Comparison of ENCODE assay signal across 8 cellular contexts in genomic region chr2:168457177-168457905, GRCh38. TPM values are rescaled to one million over a fixed set of nuclear protein-coding genes. Genes with fewer than 3 reads are reported as not detected.
A peak's percentile ranks its signal among the peaks of the same experiment; 100 is the strongest.
DNase-seq lines count a peak whose midpoint lies in the region; ATAC-seq, FAIRE-seq and TF ChIP-seq lines count a peak whose summit lies in the region.

No MANE protein-coding gene starts in this region.

- H3K9ac ChIP-seq in endodermal cell (ENCODE audit: extremely low read depth, low read length, poor library complexity, severe bottlenecking) = peak overlapping the region; percentile 47
- peak overlapping the region; percentile 99 for H3K9ac ChIP-seq in neuronal stem cell (ENCODE audit: low read depth, low read length, poor library complexity)

- H2AFZ ChIP-seq in neuronal stem cell (ENCODE audit: low read length) = peak overlapping the region; percentile 97

- no peak for TF ChIP-seq EP300 in A549 (IDR thresholded peaks at IDR 0.05)

- H3K9me3 Mint-ChIP-seq in endodermal cell (no peaks in the 10 kb centered on the region), HFFc6 (no peaks in the 10 kb centered on the region)

- H3K18ac ChIP-seq in neuronal stem cell (ENCODE audit: low read length) = peak overlapping the region; percentile 93

- no peak for TF ChIP-seq POLR2A in A549 (IDR thresholded peaks at IDR 0.05; ENCODE audit: low read length)

- no peak overlapping the region for H2BK5ac ChIP-seq in neuronal stem cell (ENCODE audit: low read length)

- H3K23ac ChIP-seq in neuronal stem cell (ENCODE audit: low read depth, low read length, poor library complexity) = no peak overlapping the region

- H2BK120ac ChIP-seq in neuronal stem cell (ENCODE audit: low read depth, low read length) = no peak overlapping the region

- H3K27me3 Mint-ChIP-seq in endodermal cell (ENCODE audit: insufficient read depth) (no peaks in the 10 kb centered on the region), HFFc6 (ENCODE audit: insufficient read depth) (no peaks in the 10 kb centered on the region; the same call in 1 of the 2 replicates)

- no peak overlapping the region for H3K14ac ChIP-seq in neuronal stem cell (ENCODE audit: low read length)

- no peak for TF ChIP-seq RAD21 in A549 (conservative IDR thresholded peaks at IDR 0.05 in 1 of 2, IDR thresholded peaks at IDR 0.05 in 1 of 2)

- H3K36me3 Mint-ChIP-seq in endodermal cell (ENCODE audit: low read depth) (no peaks in the 10 kb centered on the region), HFFc6 (ENCODE audit: low read depth) (no peaks in the 10 kb centered on the region)

- H3K4me2 ChIP-seq in A549 (peak overlapping the region; percentile 93), neuronal stem cell (ENCODE audit: insufficient read depth, low read length, poor library complexity, severe bottlenecking) (peak overlapping the region; percentile 87)

- no peak overlapping the region for H4K8ac ChIP-seq in neuronal stem cell (ENCODE audit: low read depth, low read length)

- no peak overlapping the region for H3K4ac ChIP-seq in neuronal stem cell (ENCODE audit: low read length)

- ATAC-seq in A549 = no peak

- no peak overlapping the region for H2BK12ac ChIP-seq in neuronal stem cell (ENCODE audit: low read length)

- peak overlapping the region; percentile 88 for H2BK15ac ChIP-seq in neuronal stem cell (ENCODE audit: low read length)

- no peak overlapping the region for H3K4me3 Mint-ChIP-seq in endodermal cell
- no peak overlapping the region; the same call in 1 of the 2 replicates for H3K4me3 Mint-ChIP-seq in HFFc6

- H3K9me3 ChIP-seq in A549 = peaks cover 3% of the 10 kb centered on the region; the same call in 1 of the 3 replicates
- peaks cover 20% of the 10 kb centered on the region for H3K9me3 ChIP-seq in endodermal cell (ENCODE audit: control insufficient read depth, low read length)
- peaks cover 3 to 10% of the 10 kb centered on the region in 2 donors for H3K9me3 ChIP-seq in neuronal stem cell (replicated peaks in 1 of 2; ENCODE audit: control insufficient read depth in 2 of 2, insufficient read depth in 1 of 2, low read depth in 1 of 2, low read length in 2 of 2)

- no peak for TF ChIP-seq CTCF in A549 (IDR thresholded peaks at IDR 0.05)
- TF ChIP-seq CTCF in GM12875 (IDR thresholded peaks at IDR 0.05; ENCODE audit: borderline replicate concordance, insufficient read depth, low read depth, low read length) = no peak
- no peak for TF ChIP-seq CTCF in endodermal cell (conservative IDR thresholded peaks at IDR 0.05)
- no peak for TF ChIP-seq CTCF in HFFc6 (IDR thresholded peaks at IDR 0.05)

- no peak overlapping the region for H4K91ac ChIP-seq in neuronal stem cell (ENCODE audit: low read depth, low read length, poor library complexity)

- H3K4me3 ChIP-seq in A549 (peak overlapping the region; percentile 95), GM12875 (ENCODE audit: low read depth, low read length) (peak overlapping the region; percentile 85), endodermal cell (ENCODE audit: low read length) (peak overlapping the region; percentile 88), neuronal stem cell (ENCODE audit: low read length in 2 of 2) (peak overlapping the region; percentile 93 to 94)

- CTCF ChIA-PET in A549 (lab: Yijun Ruan, JAX) = no interaction called here

- no peak overlapping the region for H3K27ac Mint-ChIP-seq in endodermal cell
- no peak overlapping the region for H3K27ac Mint-ChIP-seq in HFFc6

- H3K4me1 Mint-ChIP-seq in endodermal cell (peaks cover 26% of the 10 kb centered on the region), HFFc6 (ENCODE audit: low read depth) (peaks cover 14% of the 10 kb centered on the region)

- peaks cover 3% of the 10 kb centered on the region for H3K79me1 ChIP-seq in neuronal stem cell (ENCODE audit: low read depth, low read length)

- POLR2A ChIA-PET in A549 (lab: Yijun Ruan, JAX) = no interaction called here

- H3K4me1 ChIP-seq in A549 (peaks cover 17% of the 10 kb centered on the region), endodermal cell (ENCODE audit: control insufficient read depth, insufficient read depth, low read length) (no peaks in the 10 kb centered on the region), neuronal stem cell (ENCODE audit: control insufficient read depth in 2 of 2, insufficient read depth in 1 of 2, low read depth in 1 of 2, low read length in 2 of 2) (peaks cover 3 to 6% of the 10 kb centered on the region in 2 donors)

- no peak for FAIRE-seq in A549 (lab: Jason Lieb, UNC)

- H3K27me3 ChIP-seq in endodermal cell (ENCODE audit: control insufficient read depth, insufficient read depth, low read length, poor library complexity, severe bottlenecking) (no peaks in the 10 kb centered on the region), neuronal stem cell (ENCODE audit: control insufficient read depth in 3 of 3, insufficient read depth in 3 of 3, low read depth in 1 of 3, low read length in 3 of 3) (no peaks in the 10 kb centered on the region)

- H2AK5ac ChIP-seq in neuronal stem cell (ENCODE audit: low read depth, low read length) = no peak overlapping the region

- no peak for DNase-seq in A549 (ENCODE audit: low read depth in 1 of 2, low spot score in 1 of 2)
- DNase-seq in NOMO-1 treated with dmso at 0.1 percent for 144 hours (lab: John Stamatoyannopoulos, UW; ENCODE audit: unreplicated experiment) = peak; percentile 43
- DNase-seq in endodermal cell = no peak
- no peak for DNase-seq in neuronal stem cell (ENCODE audit: low spot score)
- DNase-seq in activated CD4-positive, CD25-positive, alpha-beta regulatory T cell (lab: John Stamatoyannopoulos, UW) = no peak
- no peak for DNase-seq in HFFc6
- no peak for DNase-seq in activated CD4-positive, alpha-beta T cell treated with anti-CD3 and anti-CD28 coated beads, Interleukin-2, amount 50 U/mL, for 4 hours

- no peaks in the 10 kb centered on the region for H3K36me3 ChIP-seq in endodermal cell (ENCODE audit: control insufficient read depth, insufficient read depth, low read length)
- no peaks in the 10 kb centered on the region for H3K36me3 ChIP-seq in neuronal stem cell (replicated peaks in 1 of 2; ENCODE audit: control insufficient read depth in 2 of 2, insufficient read depth in 2 of 2, low read length in 2 of 2)

- H3K27ac ChIP-seq in A549 (peak overlapping the region; percentile 90 to 96; a peak in 5 of 6 replicates), endodermal cell (ENCODE audit: low read depth, low read length) (no peak overlapping the region), neuronal stem cell (replicated peaks; ENCODE audit: low read length) (peak overlapping the region; percentile 88)

- WGBS in A549 (ENCODE audit: missing lambda C conversion rate) = 62% methylated on average over 19 of the region's 19 CpGs
- 16 to 24% methylated on average over 18 to 19 of the region's 19 CpGs for WGBS in endodermal cell (ENCODE audit: insufficient coverage in 1 of 2, insufficient read length in 1 of 2), 2 experiments
- WGBS in neuronal stem cell (ENCODE audit: extremely low coverage in 2 of 2, insufficient read length in 2 of 2, insufficient replicate concordance in 1 of 2), 2 donors = no CpG with 5 or more reads among the region's 19 CpGs

TF ChIP-seq in A549, 52 proteins besides CTCF, POLR2A, EP300 and RAD21:
- TF ChIP-seq ZNF302 (CRISPR knock-in tag; IDR thresholded peaks at IDR 0.05) (no peak), KDM1A (IDR thresholded peaks at IDR 0.05; ENCODE audit: low read depth) (no peak), JUN (IDR thresholded peaks at IDR 0.05) (no peak), HDAC2 (IDR thresholded peaks at IDR 0.05) (no peak)

RNA-seq across cellular contexts. Expression of gene CERS6, which starts 1.3 kb away (rescaled TPM):
- polyA plus RNA-seq in A549 (2011; rRNA removed) (16.9 and 19.0 TPM in 2 replicates), A549 (2017; fragmentation: RNase III; extraction: RNeasy Plus Mini Kit Qiagen cat#74134 plus additional on column Dnase treatment) (10.9 to 12.0 TPM (median 11.6 TPM) in 3 replicates)
- 2.9 and 3.7 TPM in 2 replicates for polyA plus RNA-seq in A549 (2012; cell fraction: cytosol; rRNA removed)
- 1.7 and 3.2 TPM in 2 replicates for polyA plus RNA-seq in A549 (2012; cell fraction: nucleus; rRNA removed)
- polyA minus RNA-seq in A549 (2011; rRNA and poly(A)+ RNA removed) = 12.8 and 13.0 TPM in 2 replicates
- total RNA-seq in endodermal cell = 10 to 100 TPM; 41.3 to 52.0 TPM
- 31.7 TPM for polyA plus RNA-seq in endodermal cell (2013, experiment 1 of 2)
- 31.6 TPM for polyA plus RNA-seq in endodermal cell (2013, experiment 2 of 2)
- 26.3 TPM for polyA plus RNA-seq in neuronal stem cell (2013, experiment 1 of 2)
- 27.0 TPM for polyA plus RNA-seq in neuronal stem cell (2013, experiment 2 of 2)
- 1 to 10 TPM; 6.2 to 9.9 (median 7.5) TPM for total RNA-seq in HFFc6 (2021; fragmentation: NEBNext Ultra II Directional; extraction: Animal tissue kit (Norgen Biotek cat#: 25700))
